8 cellular contexts compared by ENCODE assay signal in the genomic region with DNA sequence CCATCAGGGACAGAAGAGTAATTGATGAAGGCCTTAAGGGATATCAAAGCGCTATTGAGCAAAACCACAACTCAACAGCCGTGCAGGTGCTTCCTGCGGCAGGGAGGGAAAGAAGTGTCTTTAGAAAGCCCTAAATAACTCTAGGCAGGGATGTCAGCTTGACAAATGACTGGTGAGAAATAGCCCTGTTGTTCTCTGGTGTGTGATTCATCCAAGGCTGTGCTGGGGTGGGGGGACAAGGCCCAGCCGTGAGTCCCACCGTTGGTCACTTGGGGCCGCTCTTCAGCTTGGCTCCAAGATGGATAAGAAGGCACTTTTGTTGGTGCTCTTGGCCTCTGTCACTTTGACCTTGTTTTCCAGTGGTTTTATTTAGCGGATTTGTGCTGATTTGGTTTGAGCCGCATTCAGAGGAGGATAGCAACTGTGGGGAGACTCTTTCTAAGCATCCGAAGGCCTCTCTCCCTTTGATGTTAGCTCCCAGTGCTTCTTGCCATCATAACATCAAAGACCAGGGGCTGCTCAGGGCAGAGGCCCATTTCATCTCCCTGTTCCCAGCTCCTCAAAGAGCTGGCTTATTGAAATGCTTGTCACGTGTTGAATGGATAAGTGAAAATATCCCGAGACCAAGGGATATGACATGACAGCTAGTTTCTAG.
A peak's percentile ranks its signal among the peaks of the same experiment; 100 is the strongest.
DNase-seq lines count a peak whose midpoint lies in the region; ATAC-seq, FAIRE-seq and TF ChIP-seq lines count a peak whose summit lies in the region.

No MANE protein-coding gene starts in this region.

- peaks cover 24% of the 10 kb centered on the region for H3K4me1 Mint-ChIP-seq in astrocyte (ENCODE audit: low read depth, unreplicated experiment)

- DNase-seq in BE2C (peak; percentile 80), NCI-H2107 treated with DMSO at 0.1 percent for 48 hours (lab: John Stamatoyannopoulos, UW; ENCODE audit: unreplicated experiment) (peak; percentile 87), astrocyte (ENCODE audit: low read depth) (peak; percentile 96), kidney glomerular epithelial cell (lab: John Stamatoyannopoulos, UW) (peak; percentile 68)
- no peak for DNase-seq in effector CD8-positive, alpha-beta T cell (lab: John Stamatoyannopoulos, UW)

- ATAC-seq in GM19023 (IDR thresholded peaks at IDR 0.05; ENCODE audit: unreplicated experiment) (peak; percentile 51), GM19463 (IDR thresholded peaks at IDR 0.05; ENCODE audit: unreplicated experiment) (no peak)

- H3K27ac Mint-ChIP-seq in astrocyte (ENCODE audit: unreplicated experiment), result peak overlapping the region; percentile 49

- no peaks in the 10 kb centered on the region for H3K36me3 ChIP-seq in BE2C
- H3K36me3 ChIP-seq in astrocyte (ENCODE audit: insufficient read depth, low read length), result no peaks in the 10 kb centered on the region
- no peaks in the 10 kb centered on the region for H3K36me3 ChIP-seq in thymus (ENCODE audit: control insufficient read depth, insufficient read depth)

- no peaks in the 10 kb centered on the region for H3K36me3 Mint-ChIP-seq in astrocyte (ENCODE audit: low read depth, unreplicated experiment)

- no peaks in the 10 kb centered on the region for H3K79me2 ChIP-seq in astrocyte (ENCODE audit: insufficient read depth, low read length)

- H3K27me3 ChIP-seq in BE2C (no peaks in the 10 kb centered on the region), astrocyte (ENCODE audit: insufficient read depth, low read length) (no peaks in the 10 kb centered on the region), thymus (ENCODE audit: control insufficient read depth, insufficient read depth) (no peaks in the 10 kb centered on the region)

- H3K27ac ChIP-seq in astrocyte (ENCODE audit: low read depth, low read length), result peak overlapping the region; percentile 92
- peak overlapping the region; percentile 33 for H3K27ac ChIP-seq in thymus (ENCODE audit: low read depth)

- H3K9me3 Mint-ChIP-seq in astrocyte (ENCODE audit: unreplicated experiment), result peaks cover 4% of the 10 kb centered on the region

- no peaks in the 10 kb centered on the region for H3K27me3 Mint-ChIP-seq in astrocyte (ENCODE audit: low read depth, unreplicated experiment)

- H3K4me1 ChIP-seq in BE2C (peaks cover 7% of the 10 kb centered on the region), astrocyte (ENCODE audit: insufficient read depth, low read length) (peaks cover 25% of the 10 kb centered on the region), thymus (ENCODE audit: control insufficient read depth, insufficient read depth, low read length) (peaks cover 25% of the 10 kb centered on the region)

- no peak for FAIRE-seq in astrocyte (lab: Jason Lieb, UNC)

- peak overlapping the region; percentile 72 for H3K9ac ChIP-seq in astrocyte (ENCODE audit: low read length)

- H3K4me2 ChIP-seq in astrocyte (ENCODE audit: low read length), result peak overlapping the region; percentile 41

- no peaks in the 10 kb centered on the region for H4K20me1 ChIP-seq in astrocyte (ENCODE audit: insufficient read depth, low read length)

- H2AFZ ChIP-seq in astrocyte (ENCODE audit: low read depth, low read length), result peak overlapping the region; percentile 31

- no peak overlapping the region for H3K4me3 Mint-ChIP-seq in astrocyte (ENCODE audit: unreplicated experiment)

- H3K4me3 ChIP-seq in BE2C (ENCODE audit: low read depth, low read length), result no peak overlapping the region
- no peak overlapping the region for H3K4me3 ChIP-seq in astrocyte (ENCODE audit: insufficient read depth, low read depth, low read length)
- no peak overlapping the region for H3K4me3 ChIP-seq in thymus (ENCODE audit: low read length)

- TF ChIP-seq CTCF in BE2C (IDR thresholded peaks at IDR 0.05; ENCODE audit: low read depth, low read length), result peak; percentile 77
- TF ChIP-seq CTCF in astrocyte (IDR thresholded peaks at IDR 0.05; ENCODE audit: insufficient read depth, low read depth, low read length), result peak; percentile 72

- WGBS in thymus, result 12% methylated on average over 11 of the region's 11 CpGs

- H3K9me3 ChIP-seq in BE2C, result no peaks in the 10 kb centered on the region
- H3K9me3 ChIP-seq in astrocyte (ENCODE audit: insufficient read depth, low read depth, low read length), result no peaks in the 10 kb centered on the region
- no peaks in the 10 kb centered on the region for H3K9me3 ChIP-seq in thymus (ENCODE audit: control insufficient read depth)
